28 cellular contexts compared by ENCODE assay signal in the genomic region with DNA sequence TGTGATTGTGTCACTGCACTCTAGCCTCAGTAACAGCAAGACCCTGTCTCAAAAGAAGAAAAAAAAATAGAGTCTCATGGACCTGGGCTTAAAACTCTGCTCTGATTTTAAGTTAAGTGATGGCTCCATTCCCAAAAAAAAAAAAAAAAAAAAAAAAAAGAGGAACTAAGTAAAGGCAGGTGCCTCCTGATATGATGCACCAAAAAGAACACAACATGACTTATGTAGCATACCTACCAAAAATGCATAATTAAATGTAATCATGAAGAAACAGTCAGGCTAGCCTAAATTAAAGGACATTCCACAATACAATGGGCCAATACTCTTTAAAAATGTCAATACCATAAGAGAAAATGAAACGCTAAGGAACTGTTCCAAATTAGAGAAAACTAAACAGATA.
"Had no signal": no experiment of that assay in that cellular context is flagged by ENCODE, and none has a peak within 500 bp of the region (broad histone marks: within the 10 kb centered on the region; RNA-seq: fewer than 3 reads in every experiment).

No MANE protein-coding gene starts in this region.

- H3K4me3 ChIP-seq: cardiac muscle cell had no signal

- ATAC-seq: activated T-cell treated with anti-CD3 and anti-CD28 coated beads, Interleukin-2, amount 50 U/mL, for 72 hours; activated T-helper 17 cell treated with anti-CD3 and anti-CD28 coated beads, Interleukin-2, amount 50 U/mL, for 72 hours had no signal

- DNase-seq: activated CD4-positive, alpha-beta T cell treated with anti-CD3 and anti-CD28 coated beads, Interleukin-2, amount 10 ng/mL, durations not matched to agents 24 days and 14 days; activated CD4-positive, alpha-beta T cell treated with anti-CD3 and anti-CD28 coated beads, Interleukin-2, amount 50 U/mL, for 4 hours; activated effector memory CD4-positive, alpha-beta T cell treated with anti-CD3 and anti-CD28 coated beads, Interleukin-2, amount 50 U/mL, for 16 hours; activated naive CD4-positive, alpha-beta T cell; activated naive CD4-positive, alpha-beta T cell treated with anti-CD3 and anti-CD28 coated beads, Interleukin-2, amount 50 U/mL, for 16 hours; activated naive CD8-positive, alpha-beta T cell treated with anti-CD3 and anti-CD28 coated beads for 36 hours; activated T-cell treated with anti-CD3 and anti-CD28 coated beads, Interleukin-2, amount 50 U/mL, for 1 hour; activated T-cell treated with anti-CD3 and anti-CD28 coated beads, Interleukin-2, amount 50 U/mL, for 72 hours; amniotic stem cell; aorta; NCI-H1048; NCI-H1105 treated with DMSO at 0.1 percent for 48 hours; NCI-H1436; NCI-H1694; NCI-H1930; NCI-H2081 treated with DMSO at 0.1 percent for 48 hours; NCI-H226; NCI-H446 treated with DMSO at 0.1 percent for 48 hours; NCI-H524; NCI-H69; NCI-H82; Right ventricle myocardium superior; SW 1271; T-helper 1 cell; T-helper 2 cell; T-helper 9 cell had no signal

- H3K36me3 ChIP-seq: cardiac muscle cell had no signal

- H3K27ac ChIP-seq: cardiac muscle cell had no signal
